ENCODE assay signal across 1 cellular context in the genomic region with DNA sequence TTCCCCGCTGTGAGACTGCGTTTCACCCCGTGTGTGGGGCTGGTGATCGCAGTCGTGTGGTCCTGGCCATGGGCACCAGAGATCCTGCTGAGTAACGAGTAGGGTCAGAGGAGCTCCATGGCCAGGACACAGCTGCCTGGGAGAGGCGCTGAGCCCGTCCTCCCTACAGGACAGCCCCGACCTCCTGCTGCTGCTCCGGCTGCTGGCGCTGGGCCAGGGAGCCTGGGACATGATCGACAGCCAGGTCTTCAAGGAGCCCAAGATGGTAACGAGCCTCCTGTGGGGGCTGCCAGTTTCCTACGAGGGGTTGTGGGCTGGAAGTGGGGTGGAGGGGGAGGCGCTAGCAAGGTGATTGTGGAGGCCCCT.
TF ChIP-seq lines count a peak whose summit lies in the region.

No MANE protein-coding gene starts in this region.

TF ChIP-seq in IMR-90, 13 proteins besides CTCF, POLR2A, EP300 and RAD21:
- TF ChIP-seq MAFK (IDR thresholded peaks at IDR 0.05; ENCODE audit: low read depth, low read length) (no peak), NFE2L2 (IDR thresholded peaks at IDR 0.05; ENCODE audit: low read depth, low read length) (no peak), MAZ (IDR thresholded peaks at IDR 0.05; ENCODE audit: borderline replicate concordance, low read depth, low read length) (no peak), RFX5 (IDR thresholded peaks at IDR 0.05; ENCODE audit: low read depth, low read length) (no peak), CHD1 (IDR thresholded peaks at IDR 0.05; ENCODE audit: low read depth, low read length) (no peak)
- TF ChIP-seq, protein P1, sequence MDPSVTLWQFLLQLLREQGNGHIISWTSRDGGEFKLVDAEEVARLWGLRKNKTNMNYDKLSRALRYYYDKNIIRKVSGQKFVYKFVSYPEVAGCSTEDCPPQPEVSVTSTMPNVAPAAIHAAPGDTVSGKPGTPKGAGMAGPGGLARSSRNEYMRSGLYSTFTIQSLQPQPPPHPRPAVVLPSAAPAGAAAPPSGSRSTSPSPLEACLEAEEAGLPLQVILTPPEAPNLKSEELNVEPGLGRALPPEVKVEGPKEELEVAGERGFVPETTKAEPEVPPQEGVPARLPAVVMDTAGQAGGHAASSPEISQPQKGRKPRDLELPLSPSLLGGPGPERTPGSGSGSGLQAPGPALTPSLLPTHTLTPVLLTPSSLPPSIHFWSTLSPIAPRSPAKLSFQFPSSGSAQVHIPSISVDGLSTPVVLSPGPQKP (IDR thresholded peaks at IDR 0.05; ENCODE audit: borderline replicate concordance, low read depth, low read length), result no peak
